ENCODE assay signal across 24 cellular contexts in the genomic region with DNA sequence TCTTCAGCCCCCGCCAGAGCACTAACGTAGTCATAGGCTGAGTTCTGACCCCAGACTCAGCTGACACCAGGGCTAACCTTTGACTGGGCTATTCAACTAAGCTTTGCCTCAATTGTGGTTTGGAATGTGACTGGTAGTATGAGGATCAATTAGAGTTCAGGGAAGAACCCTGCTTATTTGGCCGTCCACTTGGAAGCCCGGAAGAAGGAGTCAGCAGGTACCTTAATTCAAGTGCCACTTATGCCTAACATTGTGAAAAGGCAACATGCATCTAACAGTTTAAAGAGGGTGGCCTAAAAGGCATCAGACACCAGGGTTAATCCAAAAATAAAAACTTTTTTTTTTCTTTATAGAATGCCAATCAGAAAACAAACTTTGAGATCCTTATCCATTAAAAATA.
"Had no signal": no experiment of that assay in that cellular context is flagged by ENCODE, and none has a peak within 500 bp of the region (broad histone marks: within the 10 kb centered on the region; RNA-seq: fewer than 3 reads in every experiment).

No MANE protein-coding gene starts in this region.

- DNase-seq: activated CD4-positive, alpha-beta memory T cell treated with anti-CD3 and anti-CD28 coated beads for 36 hours; activated CD4-positive, alpha-beta T cell treated with anti-CD3 and anti-CD28 coated beads, Interleukin-2, amount 10 ng/mL, durations not matched to agents 7 days and 5 days; activated CD4-positive, CD25-positive, alpha-beta regulatory T cell; activated CD8-positive, alpha-beta memory T cell treated with anti-CD3 and anti-CD28 coated beads, Interleukin-2, amount 50 U/mL, for 4 hours; activated gamma-delta T cell treated with Interleukin-2 at 50 U/mL for 16 hours; activated naive CD4-positive, alpha-beta T cell treated with anti-CD3 and anti-CD28 coated beads, Interleukin-2, amount 50 U/mL, for 16 hours; activated naive CD8-positive, alpha-beta T cell treated with anti-CD3 and anti-CD28 coated beads, Interleukin-2, amount 10 ng/mL, durations not matched to agents 7 days and 5 days; activated T-cell treated with anti-CD3 and anti-CD28 coated beads, Interleukin-2, amount 50 U/mL, for 72 hours; adrenal gland; body of pancreas; MG63; MV-4-11; NCI-H1092 treated with DMSO at 0.1 percent for 48 hours; NCI-H1436; NCI-H1694 treated with DMSO at 0.1 percent for 48 hours; NCI-H2029 treated with DMSO at 0.1 percent for 48 hours; NCI-H2171 treated with DMSO at 0.1 percent for 48 hours; NCI-H226; SHP77; T-helper 17 cell; T-helper 9 cell had no signal

- H3K36me3 ChIP-seq: adrenal gland, MG63, SJSA1 had no signal

- ATAC-seq: activated T-cell treated with anti-CD3 and anti-CD28 coated beads, Interleukin-2, amount 50 U/mL, for 72 hours; body of pancreas; HepG2; SK-N-SH treated with all-trans-retinoic acid at 6 μM for 48 hours; T-helper 17 cell had no signal

- H3K4me3 ChIP-seq: adrenal gland, body of pancreas, MG63, SJSA1 had no signal

- H3K4me1 ChIP-seq: body of pancreas, SJSA1 had no signal

- H3K9me3 ChIP-seq: adrenal gland, body of pancreas, MG63, SJSA1 had no signal

- H3K27ac ChIP-seq: body of pancreas, SJSA1 had no signal

- H3K27me3 ChIP-seq: adrenal gland, body of pancreas, MG63, SJSA1 had no signal
